13 cellular contexts compared by ENCODE assay signal in the genomic region with DNA sequence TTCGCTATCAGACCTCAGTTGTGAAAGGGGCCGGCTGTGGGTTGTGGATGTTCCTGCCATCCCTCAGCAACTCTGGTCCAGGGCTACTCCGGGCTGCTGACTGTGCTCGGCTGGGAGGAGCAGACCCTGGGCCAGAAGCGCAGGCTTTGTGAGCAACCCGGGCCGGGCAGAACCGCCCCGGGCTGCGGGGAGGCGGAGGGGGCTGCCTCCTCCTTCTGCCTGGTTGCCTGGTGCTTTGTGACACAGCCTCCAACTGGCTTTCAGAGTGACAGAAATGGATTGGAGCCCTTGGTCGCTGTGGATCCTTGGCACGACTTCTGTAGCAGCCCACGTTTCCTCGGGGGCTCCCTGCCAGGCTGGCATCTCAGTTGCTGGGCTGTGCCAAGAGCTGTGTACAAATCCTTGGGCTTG. TPM values are rescaled to one million over a fixed set of nuclear protein-coding genes. Genes with fewer than 3 reads are reported as not detected.
DNase-seq lines count a peak whose midpoint lies in the region; TF ChIP-seq lines count a peak whose summit lies in the region.
"Had no signal": no experiment of that assay in that cellular context is flagged by ENCODE, and none has a peak within 500 bp of the region (broad histone marks: within the 10 kb centered on the region; RNA-seq: fewer than 3 reads in every experiment).

No MANE protein-coding gene starts in this region.

- no peak overlapping the region for H2AFZ ChIP-seq in ACC112 (ENCODE audit: low read length, unreplicated experiment)

- no peak for TF ChIP-seq CTCF in vagina (IDR thresholded peaks at IDR 0.05)

- TF ChIP-seq POLR2A in vagina (IDR thresholded peaks at IDR 0.05), result no peak

- no peak overlapping the region for H3K27ac ChIP-seq in ACC112 (ENCODE audit: low read depth, low read length)
- peak overlapping the region; percentile 44 for H3K27ac ChIP-seq in caudate nucleus (ENCODE audit: low read depth, low read length)
- H3K27ac ChIP-seq in vagina, result no peak overlapping the region
- H3K27ac ChIP-seq: body of pancreas, HL-60, SJSA1 had no signal

- DNase-seq in caudate nucleus (lab: John Stamatoyannopoulos, UW), result peak in 55 of 61 donors; percentile 17 to 93 (median 70)
- peak; percentile 79 for DNase-seq in myocyte (ENCODE audit: low read depth)
- no peak for DNase-seq in stimulated activated CD4-positive, alpha-beta T cell treated with anti-CD3 and anti-CD28 coated beads, Interleukin-1b, Interleukin-23, amount 100 ng/mL, for 48 hours
- DNase-seq in vagina (ENCODE audit: extremely low spot score in 2 of 2), result no peak
- no peak for DNase-seq in glomerular visceral epithelial cell (ENCODE audit: extremely low spot score)
- no peak for DNase-seq in AML-193 (lab: John Stamatoyannopoulos, UW)
- DNase-seq: body of pancreas, NCI-H526 treated with DMSO at 0.1 percent for 48 hours had no signal

- TF ChIP-seq RAD21 in Ishikawa (IDR thresholded peaks at IDR 0.05; ENCODE audit: low read depth), result no peak

- no peaks in the 10 kb centered on the region for H3K36me3 ChIP-seq in ACC112 (ENCODE audit: insufficient read depth, low read length)
- no peaks in the 10 kb centered on the region for H3K36me3 ChIP-seq in vagina
- H3K36me3 ChIP-seq: SJSA1 had no signal

- intact Hi-C loops in vagina (cut with DNase I), result no loop called here

- TF ChIP-seq EP300 in Ishikawa (IDR thresholded peaks at IDR 0.05; ENCODE audit: borderline replicate concordance), result no peak

- no peaks in the 10 kb centered on the region for H3K79me2 ChIP-seq in ACC112 (ENCODE audit: control insufficient read depth, insufficient read depth, low read length, unreplicated experiment)

- H3K27me3 ChIP-seq in ACC112 (ENCODE audit: insufficient read depth, low read length), result peaks cover 58% of the 10 kb centered on the region
- no peaks in the 10 kb centered on the region for H3K27me3 ChIP-seq in vagina

- H3K4me1 ChIP-seq in ACC112 (ENCODE audit: control insufficient read depth, insufficient read depth, low read length, unreplicated experiment) (peaks cover 6% of the 10 kb centered on the region), vagina (peaks cover 11% of the 10 kb centered on the region)
- H3K4me1 ChIP-seq: body of pancreas, SJSA1 had no signal

- H3K9me3 ChIP-seq in vagina, result no peaks in the 10 kb centered on the region
- H3K9me3 ChIP-seq: body of pancreas, SJSA1 had no signal

- H3K4me3 ChIP-seq in ACC112 (ENCODE audit: low read depth, low read length) (peak overlapping the region; percentile 39), vagina (no peak overlapping the region)
- H3K4me3 ChIP-seq: body of pancreas, SJSA1, smooth muscle cell had no signal

TF ChIP-seq in Ishikawa, 13 proteins besides CTCF, POLR2A, EP300 and RAD21:
- TF ChIP-seq NFIC (IDR thresholded peaks at IDR 0.05), result peak; percentile 46
- TF ChIP-seq, protein P1, sequence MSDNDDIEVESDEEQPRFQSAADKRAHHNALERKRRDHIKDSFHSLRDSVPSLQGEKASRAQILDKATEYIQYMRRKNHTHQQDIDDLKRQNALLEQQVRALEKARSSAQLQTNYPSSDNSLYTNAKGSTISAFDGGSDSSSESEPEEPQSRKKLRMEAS (IDR thresholded peaks at IDR 0.05), result no peak

RNA-seq across cellular contexts. Expression of a gene that starts 10.0 kb away (rescaled TPM):
- total RNA-seq in myocyte (0.53 and 1.7 TPM in 2 replicates), vagina (not detected)
- polyA plus RNA-seq in myocyte (2012), result 0.04 TPM
- total RNA-seq: body of pancreas, SJSA1 had no signal

RNA-seq across cellular contexts. Expression of a gene that starts 20.6 kb away (rescaled TPM):
- total RNA-seq in myocyte (52.8 and 53.3 TPM in 2 replicates), vagina (30.0 TPM)
- 39.6 TPM for polyA plus RNA-seq in myocyte (2012)

RNA-seq across cellular contexts. Expression of a gene that starts 34.4 kb away (rescaled TPM):
- total RNA-seq in myocyte (34.1 and 44.5 TPM in 2 replicates), vagina (49.4 TPM)
- polyA plus RNA-seq in myocyte (2012), result 62.5 TPM

RNA-seq across cellular contexts. Expression of a gene that starts 37.6 kb away (rescaled TPM):
- total RNA-seq in myocyte (3.0 and 4.3 TPM in 2 replicates), vagina (13.5 TPM)
- 2.3 TPM for polyA plus RNA-seq in myocyte (2012)

RNA-seq across cellular contexts. Expression of a gene that starts 46.9 kb away (rescaled TPM):
- total RNA-seq in myocyte, result 5.0 and 6.8 TPM in 2 replicates
- polyA plus RNA-seq in myocyte (2012), result 12.5 TPM
- 38.3 TPM for total RNA-seq in vagina

Comparison
In these comparisons a context has a peak if more than half of its experiments do, and no peak if none do; other contexts are left out.
1. DNase-seq: peak in caudate nucleus (55 of 61) and myocyte (single experiment); none in stimulated activated CD4-positive, alpha-beta T cell treated with anti-CD3 and anti-CD28 coated beads, Interleukin-1b, Interleukin-23, amount 100 ng/mL, for 48 hours (single experiment), vagina (0 of 2), glomerular visceral epithelial cell (single experiment) and AML-193 (0 of 2).